In the genomic region with DNA sequence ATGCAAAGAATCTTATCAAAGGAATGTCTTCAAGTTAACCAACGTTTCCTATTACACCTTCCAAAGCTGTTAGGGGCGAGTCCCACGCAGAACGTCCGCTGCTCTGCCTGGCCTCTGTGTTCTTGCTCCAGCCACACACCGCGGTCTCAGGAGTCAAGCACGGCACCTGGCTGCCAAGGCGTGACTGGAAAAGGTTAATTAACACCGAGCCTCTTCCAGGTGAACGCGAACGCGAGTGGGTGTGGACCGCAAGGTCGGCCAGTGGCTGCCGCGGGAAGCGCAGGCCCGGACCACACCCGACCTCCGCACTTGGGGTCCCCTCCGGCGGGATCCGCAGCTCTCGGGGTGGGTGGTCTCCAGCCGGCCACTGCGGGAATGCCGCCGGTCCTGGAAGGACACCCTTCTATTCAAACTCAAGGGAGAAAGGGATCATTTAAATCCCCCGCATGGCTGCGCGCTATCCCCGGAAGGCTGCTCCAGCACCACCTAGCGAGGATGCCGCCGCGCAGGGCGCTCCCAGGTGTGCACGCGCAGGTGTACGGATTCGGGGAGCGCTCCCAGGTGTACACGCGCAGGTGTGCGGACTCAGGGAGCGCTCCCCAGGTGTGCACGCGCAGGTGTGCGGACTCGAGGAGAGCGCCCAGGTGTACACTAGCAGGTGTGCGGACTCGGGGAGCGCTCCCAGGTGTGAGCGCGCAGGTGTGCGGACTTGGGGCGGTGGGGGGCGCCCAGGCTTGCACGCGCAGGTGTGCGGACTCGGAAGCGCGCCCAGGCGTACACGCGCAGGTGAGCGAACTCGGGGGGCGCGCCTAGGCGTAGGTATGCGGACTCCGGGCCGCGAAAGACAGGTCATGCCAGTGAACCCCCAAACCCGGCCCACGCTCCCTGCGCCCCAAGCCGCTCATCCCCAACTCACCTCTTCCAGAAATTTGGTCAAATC, we compare ENCODE assay signal across 7 cellular contexts.
DNase-seq lines count a peak whose midpoint lies in the region; ATAC-seq and TF ChIP-seq lines count a peak whose summit lies in the region.

No MANE protein-coding gene starts in this region.

- no peak for ATAC-seq in stimulated activated effector memory CD8-positive, alpha-beta T cell treated with anti-CD3 and anti-CD28 coated beads, Interleukin-12 subunit alpha, Interleukin-12 subunit beta, amount 100 ng/mL, for 72 hours
- ATAC-seq in HG02852 (IDR thresholded peaks at IDR 0.05; ENCODE audit: unreplicated experiment): no peak

- peak; percentile 26 for TF ChIP-seq CTCF in GM13977 (IDR thresholded peaks at IDR 0.05; ENCODE audit: extremely low read depth, insufficient read depth, missing control alignments)

- H3K27me3 ChIP-seq in iPS-20b (ENCODE audit: insufficient read depth, low read length): no peaks in the 10 kb centered on the region; the same call in 1 of the 2 replicates

- H3K27ac Mint-ChIP-seq in stimulated activated effector memory CD8-positive, alpha-beta T cell treated with anti-CD3 and anti-CD28 coated beads, Interleukin-12 subunit alpha, Interleukin-12 subunit beta, amount 100 ng/mL, for 72 hours: peak overlapping the region; percentile 92

- H3K4me1 ChIP-seq in iPS-20b (ENCODE audit: insufficient read depth, low read length): peaks cover 16% of the 10 kb centered on the region; the same call in 1 of the 2 replicates

- H3K36me3 ChIP-seq in iPS-20b (ENCODE audit: insufficient read depth, low read depth, low read length): no peaks in the 10 kb centered on the region

- H3K4me1 Mint-ChIP-seq in stimulated activated effector memory CD8-positive, alpha-beta T cell treated with anti-CD3 and anti-CD28 coated beads, Interleukin-12 subunit alpha, Interleukin-12 subunit beta, amount 100 ng/mL, for 72 hours: peaks cover 25% of the 10 kb centered on the region

- no peak overlapping the region for H3K27ac ChIP-seq in iPS-20b (ENCODE audit: low read length)

- no peak overlapping the region for H3K4me3 Mint-ChIP-seq in stimulated activated effector memory CD8-positive, alpha-beta T cell treated with anti-CD3 and anti-CD28 coated beads, Interleukin-12 subunit alpha, Interleukin-12 subunit beta, amount 100 ng/mL, for 72 hours

- H3K9ac ChIP-seq in iPS-20b (ENCODE audit: low read depth, low read length): peak overlapping the region; percentile 67; the same call in 1 of the 2 replicates

- H3K9me3 Mint-ChIP-seq in stimulated activated effector memory CD8-positive, alpha-beta T cell treated with anti-CD3 and anti-CD28 coated beads, Interleukin-12 subunit alpha, Interleukin-12 subunit beta, amount 100 ng/mL, for 72 hours: no peaks in the 10 kb centered on the region

- H3K36me3 Mint-ChIP-seq in stimulated activated effector memory CD8-positive, alpha-beta T cell treated with anti-CD3 and anti-CD28 coated beads, Interleukin-12 subunit alpha, Interleukin-12 subunit beta, amount 100 ng/mL, for 72 hours: peaks cover 12% of the 10 kb centered on the region

- H3K9me3 ChIP-seq in iPS-20b (ENCODE audit: insufficient read depth, low read depth, low read length): no peaks in the 10 kb centered on the region; the same call in 1 of the 2 replicates

- in situ Hi-C loops in GM13977 (cut with MboI; ENCODE audit: low pct_unique_long_range_greater_than_20kb, low sequenced_read_pairs, unreplicated experiment): no loop called here

- DNase-seq in GM13977 (ENCODE audit: low spot score) (peak; percentile 44), NCI-H1105 treated with DMSO at 0.1 percent for 48 hours (lab: John Stamatoyannopoulos, UW) (peak; percentile 51), amniotic epithelial cell (ENCODE audit: low read depth) (peak; percentile 36), HCEC 1CT (no peak)
- DNase-seq in stimulated activated effector memory CD8-positive, alpha-beta T cell treated with anti-CD3 and anti-CD28 coated beads, Interleukin-12 subunit alpha, Interleukin-12 subunit beta, amount 100 ng/mL, for 72 hours (ENCODE audit: low spot score in 2 of 2): peak in 1 of 2 donors; percentile 47

- peak overlapping the region; percentile 88 for H3K4me3 ChIP-seq in iPS-20b (ENCODE audit: low read length)
